33 cellular contexts compared by ENCODE assay signal in the genomic region with DNA sequence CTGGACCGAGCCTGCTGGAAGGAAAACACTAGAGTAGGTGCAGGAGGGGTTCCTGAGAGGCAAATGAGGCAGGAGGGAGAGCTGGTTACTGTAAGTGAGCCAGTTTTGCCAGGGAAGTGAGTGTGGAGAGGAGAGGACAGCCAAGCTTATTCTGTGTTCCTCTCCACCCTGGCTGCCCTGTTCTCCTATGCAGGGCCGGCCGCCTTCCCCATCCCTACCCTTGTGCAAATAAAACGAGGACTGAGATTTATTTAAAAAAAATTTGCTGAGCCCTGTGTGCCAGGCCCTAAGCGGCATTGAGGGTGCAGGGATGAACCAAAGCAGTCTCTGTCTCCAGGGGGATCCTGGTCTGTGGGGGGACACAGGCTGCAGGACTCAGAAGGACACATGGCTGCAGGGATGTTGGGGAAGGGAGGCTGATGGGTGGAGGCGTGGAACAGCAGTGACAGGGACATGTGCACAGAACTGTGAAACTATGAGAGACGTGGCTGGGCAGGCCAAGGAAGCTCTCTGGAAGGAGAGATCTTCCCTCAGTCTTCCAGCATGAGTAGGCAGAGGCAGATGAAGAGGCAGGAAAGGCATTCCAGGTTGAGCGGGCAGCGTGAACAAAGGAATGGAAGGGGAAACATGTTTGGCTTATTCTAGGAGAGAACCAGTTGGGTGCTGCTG. TPM values are rescaled to one million over a fixed set of nuclear protein-coding genes. Genes with fewer than 3 reads are reported as not detected.
A peak's percentile ranks its signal among the peaks of the same experiment; 100 is the strongest.
DNase-seq lines count a peak whose midpoint lies in the region; ATAC-seq, FAIRE-seq and TF ChIP-seq lines count a peak whose summit lies in the region.
"Had no signal": no experiment of that assay in that cellular context is flagged by ENCODE, and none has a peak within 500 bp of the region (broad histone marks: within the 10 kb centered on the region; RNA-seq: fewer than 3 reads in every experiment).

No MANE protein-coding gene starts in this region.

- H2AFZ ChIP-seq in GM23338 = no peak overlapping the region

- H3K4me1 Mint-ChIP-seq in endothelial cell (ENCODE audit: unreplicated experiment) (peaks cover 88% of the 10 kb centered on the region), GM23338 (peaks cover 31% of the 10 kb centered on the region)

- no peak overlapping the region for H3K27ac ChIP-seq in GM23338 (ENCODE audit: low read depth)
- H3K27ac ChIP-seq: 22Rv1, brain microvascular endothelial cell, colonic mucosa, HL-60, WERI-Rb-1 had no signal

- H4K20me1 ChIP-seq in GM23338 (replicated peaks; ENCODE audit: insufficient read depth) = no peaks in the 10 kb centered on the region

- H3K27ac Mint-ChIP-seq in endothelial cell (ENCODE audit: unreplicated experiment) (peak overlapping the region; percentile 82), GM23338 (no peak overlapping the region)
- H3K27ac Mint-ChIP-seq: CD4-positive, alpha-beta T cell; effector memory CD8-positive, alpha-beta T cell; memory B cell had no signal

- no peaks in the 10 kb centered on the region for H3K36me3 Mint-ChIP-seq in endothelial cell (ENCODE audit: low read depth, unreplicated experiment)
- H3K36me3 Mint-ChIP-seq in GM23338 (ENCODE audit: low read depth) = no peaks in the 10 kb centered on the region
- H3K36me3 Mint-ChIP-seq: memory B cell had no signal

- no peaks in the 10 kb centered on the region for H3F3A ChIP-seq in GM23338 (replicated peaks; ENCODE audit: low read depth)

- ATAC-seq in GM23338 = no peak
- no peak for ATAC-seq in HG03460 (IDR thresholded peaks at IDR 0.05; ENCODE audit: unreplicated experiment)
- ATAC-seq in GM18909 (IDR thresholded peaks at IDR 0.05; ENCODE audit: poor library complexity, unreplicated experiment) = no peak
- ATAC-seq: effector memory CD8-positive, alpha-beta T cell; left colon; Panc1; upper lobe of right lung had no signal

- TF ChIP-seq CTCF in endothelial cell (IDR thresholded peaks at IDR 0.05; ENCODE audit: unreplicated experiment) (no peak), GM23338 (conservative IDR thresholded peaks at IDR 0.05; ENCODE audit: low read depth in 2 of 2) (no peak)

- no peaks in the 10 kb centered on the region for H3K36me3 ChIP-seq in GM23338 (ENCODE audit: insufficient read depth)
- H3K36me3 ChIP-seq: brain microvascular endothelial cell, colonic mucosa, upper lobe of right lung had no signal

- DNase-seq in NCI-H1092 treated with DMSO at 0.1 percent for 48 hours (lab: John Stamatoyannopoulos, UW) (peak; percentile 3), NCI-H1092 (lab: John Stamatoyannopoulos, UW) (no peak), endothelial cell (ENCODE audit: low spot score) (no peak), occipital lobe (lab: John Stamatoyannopoulos, UW) (peak; percentile 59), urothelium cell line (ENCODE audit: low spot score) (no peak), GM23338 (ENCODE audit: low spot score) (no peak)
- DNase-seq: activated CD4-positive, alpha-beta T cell treated with anti-CD3 and anti-CD28 coated beads, Interleukin-2, amount 10 ng/mL, durations not matched to agents 24 days and 14 days; activated gamma-delta T cell treated with Interleukin-2 at 50 U/mL for 16 hours; activated T-cell treated with anti-CD3 and anti-CD28 coated beads, Interleukin-2, amount 50 U/mL, for 1 hour; brain microvascular endothelial cell; CD4-positive, alpha-beta T cell; colonic mucosa; effector memory CD8-positive, alpha-beta T cell; EL; foreskin fibroblast; Kasumi-1; left colon; MV-4-11; NCI-H187; NCI-H526 treated with DMSO at 0.1 percent for 48 hours; SHP77 treated with DMSO at 0.1 percent for 48 hours; stimulated activated CD4-positive, alpha-beta T cell treated with anti-CD3 and anti-CD28 coated beads, Interleukin-1b, Interleukin-23, amount 100 ng/mL, for 48 hours; T1000; upper lobe of right lung; WERI-Rb-1 had no signal

- H3K27me3 ChIP-seq in GM23338 (ENCODE audit: insufficient read depth) = no peaks in the 10 kb centered on the region
- H3K27me3 ChIP-seq: brain microvascular endothelial cell, colonic mucosa, upper lobe of right lung had no signal

- H3K9me3 Mint-ChIP-seq in endothelial cell (ENCODE audit: unreplicated experiment) = no peaks in the 10 kb centered on the region
- no peaks in the 10 kb centered on the region for H3K9me3 Mint-ChIP-seq in GM23338
- H3K9me3 Mint-ChIP-seq: activated CD4-positive, alpha-beta T cell treated with anti-CD3 and anti-CD28 coated beads, Interleukin-2, amount 10 ng/mL, durations not matched to agents 24 days and 14 days; CD4-positive, alpha-beta T cell; effector memory CD8-positive, alpha-beta T cell; memory B cell had no signal

- peak overlapping the region; percentile 49 for H3K4me3 Mint-ChIP-seq in endothelial cell (ENCODE audit: unreplicated experiment)
- H3K4me3 Mint-ChIP-seq in GM23338 = no peak overlapping the region
- H3K4me3 Mint-ChIP-seq: activated CD4-positive, alpha-beta T cell treated with anti-CD3 and anti-CD28 coated beads, Interleukin-2, amount 10 ng/mL, durations not matched to agents 24 days and 14 days; CD4-positive, alpha-beta T cell; effector memory CD8-positive, alpha-beta T cell; memory B cell had no signal

- H3K4me3 ChIP-seq in GM23338 = no peak overlapping the region
- H3K4me3 ChIP-seq: colonic mucosa, skin epidermis, upper lobe of right lung had no signal

- H3K27me3 Mint-ChIP-seq in endothelial cell (ENCODE audit: unreplicated experiment) = peaks cover 9% of the 10 kb centered on the region
- peaks cover 3% of the 10 kb centered on the region for H3K27me3 Mint-ChIP-seq in GM23338 (ENCODE audit: insufficient read depth, low read depth, poor library complexity)
- H3K27me3 Mint-ChIP-seq: CD4-positive, alpha-beta T cell had no signal

- no peaks in the 10 kb centered on the region for H3K9me2 ChIP-seq in GM23338 (ENCODE audit: insufficient read depth)

- H3K4me1 ChIP-seq in GM23338 (ENCODE audit: insufficient read depth) = no peaks in the 10 kb centered on the region; the same call in 1 of the 2 replicates
- H3K4me1 ChIP-seq: colonic mucosa, upper lobe of right lung had no signal

- H3K4me2 ChIP-seq in GM23338 = no peak overlapping the region

- peak; percentile 81 for FAIRE-seq in urothelium cell line (lab: Jason Lieb, UNC)
- FAIRE-seq: GM12892 had no signal

- H3K79me2 ChIP-seq in GM23338 (replicated peaks; ENCODE audit: insufficient read depth) = no peaks in the 10 kb centered on the region

TF ChIP-seq in GM23338, 12 proteins besides CTCF, POLR2A, EP300 and RAD21 (continues in another document):
- TF ChIP-seq POLR2AphosphoS5 (IDR thresholded peaks at IDR 0.05; ENCODE audit: low read depth) (no peak), EZH2phosphoT487 (IDR thresholded peaks at IDR 0.05; ENCODE audit: unreplicated experiment) (no peak), EZH2 (IDR thresholded peaks at IDR 0.05; ENCODE audit: low read depth, unreplicated experiment) (no peak), NANOG (IDR thresholded peaks at IDR 0.05; ENCODE audit: borderline replicate concordance) (no peak), STAT1 (IDR thresholded peaks at IDR 0.05; ENCODE audit: unreplicated experiment) (no peak), ZNF114 (CRISPR knock-in tag; IDR thresholded peaks at IDR 0.05) (no peak), CREB1 (CRISPR knock-in tag; IDR thresholded peaks at IDR 0.05; ENCODE audit: low read depth) (no peak), JUNB (IDR thresholded peaks at IDR 0.05; ENCODE audit: unreplicated experiment) (no peak)
- TF ChIP-seq, protein P1, sequence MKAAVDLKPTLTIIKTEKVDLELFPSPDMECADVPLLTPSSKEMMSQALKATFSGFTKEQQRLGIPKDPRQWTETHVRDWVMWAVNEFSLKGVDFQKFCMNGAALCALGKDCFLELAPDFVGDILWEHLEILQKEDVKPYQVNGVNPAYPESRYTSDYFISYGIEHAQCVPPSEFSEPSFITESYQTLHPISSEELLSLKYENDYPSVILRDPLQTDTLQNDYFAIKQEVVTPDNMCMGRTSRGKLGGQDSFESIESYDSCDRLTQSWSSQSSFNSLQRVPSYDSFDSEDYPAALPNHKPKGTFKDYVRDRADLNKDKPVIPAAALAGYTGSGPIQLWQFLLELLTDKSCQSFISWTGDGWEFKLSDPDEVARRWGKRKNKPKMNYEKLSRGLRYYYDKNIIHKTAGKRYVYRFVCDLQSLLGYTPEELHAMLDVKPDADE (IDR thresholded peaks at IDR 0.05) = no peak
- TF ChIP-seq, protein P2, sequence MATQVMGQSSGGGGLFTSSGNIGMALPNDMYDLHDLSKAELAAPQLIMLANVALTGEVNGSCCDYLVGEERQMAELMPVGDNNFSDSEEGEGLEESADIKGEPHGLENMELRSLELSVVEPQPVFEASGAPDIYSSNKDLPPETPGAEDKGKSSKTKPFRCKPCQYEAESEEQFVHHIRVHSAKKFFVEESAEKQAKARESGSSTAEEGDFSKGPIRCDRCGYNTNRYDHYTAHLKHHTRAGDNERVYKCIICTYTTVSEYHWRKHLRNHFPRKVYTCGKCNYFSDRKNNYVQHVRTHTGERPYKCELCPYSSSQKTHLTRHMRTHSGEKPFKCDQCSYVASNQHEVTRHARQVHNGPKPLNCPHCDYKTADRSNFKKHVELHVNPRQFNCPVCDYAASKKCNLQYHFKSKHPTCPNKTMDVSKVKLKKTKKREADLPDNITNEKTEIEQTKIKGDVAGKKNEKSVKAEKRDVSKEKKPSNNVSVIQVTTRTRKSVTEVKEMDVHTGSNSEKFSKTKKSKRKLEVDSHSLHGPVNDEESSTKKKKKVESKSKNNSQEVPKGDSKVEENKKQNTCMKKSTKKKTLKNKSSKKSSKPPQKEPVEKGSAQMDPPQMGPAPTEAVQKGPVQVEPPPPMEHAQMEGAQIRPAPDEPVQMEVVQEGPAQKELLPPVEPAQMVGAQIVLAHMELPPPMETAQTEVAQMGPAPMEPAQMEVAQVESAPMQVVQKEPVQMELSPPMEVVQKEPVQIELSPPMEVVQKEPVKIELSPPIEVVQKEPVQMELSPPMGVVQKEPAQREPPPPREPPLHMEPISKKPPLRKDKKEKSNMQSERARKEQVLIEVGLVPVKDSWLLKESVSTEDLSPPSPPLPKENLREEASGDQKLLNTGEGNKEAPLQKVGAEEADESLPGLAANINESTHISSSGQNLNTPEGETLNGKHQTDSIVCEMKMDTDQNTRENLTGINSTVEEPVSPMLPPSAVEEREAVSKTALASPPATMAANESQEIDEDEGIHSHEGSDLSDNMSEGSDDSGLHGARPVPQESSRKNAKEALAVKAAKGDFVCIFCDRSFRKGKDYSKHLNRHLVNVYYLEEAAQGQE (IDR thresholded peaks at IDR 0.05; ENCODE audit: unreplicated experiment) = no peak

RNA-seq across cellular contexts. Expression of a gene that starts 12.1 kb away (rescaled TPM):
- total RNA-seq in endothelial cell (ENCODE audit: unreplicated experiment) (71.7 TPM), occipital lobe (19.8 TPM)
- 2.8 and 4.6 TPM in 2 replicates for total RNA-seq in GM23338 (2014; rRNA removed; shearing (Covaris generic))
- polyA plus RNA-seq in GM23338 (2016; fragmentation: Nextera tagmentation; extraction: Ambion mirVana) = 1.4 and 1.6 TPM in 2 replicates
- total RNA-seq: CD4-positive, alpha-beta T cell had no signal

Comparison
In these comparisons a context has a peak if more than half of its experiments do, and no peak if none do; other contexts are left out.
1. DNase-seq: peak in NCI-H1092 treated with DMSO at 0.1 percent for 48 hours (single experiment) and occipital lobe (single experiment); none in NCI-H1092 (single experiment), endothelial cell (single experiment), urothelium cell line (single experiment) and GM23338 (single experiment).